Comparison of ENCODE assay signal across 1 cellular context in genomic region chr20:49812463-49813304, GRCh38.
TF ChIP-seq lines count a peak whose summit lies in the region.

Gene SLC9A8 (plus strand): TSS chr20:49812828. CDS start chr20:49812923, 95 bp downstream.

TF ChIP-seq in HEK293, 187 proteins besides CTCF, POLR2A, EP300 and RAD21 (continued from another document and continues in another):
- TF ChIP-seq ZNF518A (tag by site-specific recombination; conservative IDR thresholded peaks at IDR 0.05; ENCODE audit: low read depth), result peak; percentile 56; the same call in 1 of the 2 replicates
- TF ChIP-seq ZNF48 (tag by site-specific recombination; IDR thresholded peaks at IDR 0.05), result no peak
- TF ChIP-seq SCRT1 (tag by site-specific recombination; IDR thresholded peaks at IDR 0.05; ENCODE audit: borderline replicate concordance), result no peak
- no peak for TF ChIP-seq ZNF311 (tag by site-specific recombination; IDR thresholded peaks at IDR 0.05; ENCODE audit: borderline replicate concordance)
- no peak for TF ChIP-seq ZNF157 (tag by site-specific recombination; IDR thresholded peaks at IDR 0.05)
- TF ChIP-seq KLF8 (tag by site-specific recombination; IDR thresholded peaks at IDR 0.05), result peak; percentile 53; the same call in 1 of the 2 replicates
- TF ChIP-seq ZNF10 (tag by site-specific recombination; IDR thresholded peaks at IDR 0.05), result no peak
- no peak for TF ChIP-seq TCF7L2 (IDR thresholded peaks at IDR 0.05; ENCODE audit: borderline replicate concordance, low read depth, low read length)
- 0 out of 2 replicates have a peak, but pooled peaks have one; percentile 16 for TF ChIP-seq ZBTB7A (tag by site-specific recombination; IDR thresholded peaks at IDR 0.05; ENCODE audit: low read depth)
- TF ChIP-seq ZNF639 (tag by site-specific recombination; IDR thresholded peaks at IDR 0.05), result no peak
- no peak for TF ChIP-seq ZNF571 (tag by site-specific recombination; IDR thresholded peaks at IDR 0.05)
- no peak for TF ChIP-seq ZNF501 (tag by site-specific recombination; IDR thresholded peaks at IDR 0.05)
- TF ChIP-seq, protein P1, sequence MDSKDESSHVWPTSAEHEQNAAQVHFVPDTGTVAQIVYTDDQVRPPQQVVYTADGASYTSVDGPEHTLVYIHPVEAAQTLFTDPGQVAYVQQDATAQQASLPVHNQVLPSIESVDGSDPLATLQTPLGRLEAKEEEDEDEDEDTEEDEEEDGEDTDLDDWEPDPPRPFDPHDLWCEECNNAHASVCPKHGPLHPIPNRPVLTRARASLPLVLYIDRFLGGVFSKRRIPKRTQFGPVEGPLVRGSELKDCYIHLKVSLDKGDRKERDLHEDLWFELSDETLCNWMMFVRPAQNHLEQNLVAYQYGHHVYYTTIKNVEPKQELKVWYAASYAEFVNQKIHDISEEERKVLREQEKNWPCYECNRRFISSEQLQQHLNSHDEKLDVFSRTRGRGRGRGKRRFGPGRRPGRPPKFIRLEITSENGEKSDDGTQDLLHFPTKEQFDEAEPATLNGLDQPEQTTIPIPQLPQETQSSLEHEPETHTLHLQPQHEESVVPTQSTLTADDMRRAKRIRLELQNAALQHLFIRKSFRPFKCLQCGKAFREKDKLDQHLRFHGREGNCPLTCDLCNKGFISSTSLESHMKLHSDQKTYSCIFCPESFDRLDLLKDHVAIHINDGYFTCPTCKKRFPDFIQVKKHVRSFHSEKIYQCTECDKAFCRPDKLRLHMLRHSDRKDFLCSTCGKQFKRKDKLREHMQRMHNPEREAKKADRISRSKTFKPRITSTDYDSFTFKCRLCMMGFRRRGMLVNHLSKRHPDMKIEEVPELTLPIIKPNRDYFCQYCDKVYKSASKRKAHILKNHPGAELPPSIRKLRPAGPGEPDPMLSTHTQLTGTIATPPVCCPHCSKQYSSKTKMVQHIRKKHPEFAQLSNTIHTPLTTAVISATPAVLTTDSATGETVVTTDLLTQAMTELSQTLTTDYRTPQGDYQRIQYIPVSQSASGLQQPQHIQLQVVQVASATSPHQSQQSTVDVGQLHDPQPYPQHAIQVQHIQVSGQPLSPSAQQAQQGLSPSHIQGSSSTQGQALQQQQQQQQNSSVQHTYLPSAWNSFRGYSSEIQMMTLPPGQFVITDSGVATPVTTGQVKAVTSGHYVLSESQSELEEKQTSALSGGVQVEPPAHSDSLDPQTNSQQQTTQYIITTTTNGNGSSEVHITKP (tag by site-specific recombination; IDR thresholded peaks at IDR 0.05), result no peak
- peak; percentile 91 for TF ChIP-seq SP3 (tag by site-specific recombination; IDR thresholded peaks at IDR 0.05)
- no peak for TF ChIP-seq ZNF792 (tag by site-specific recombination; IDR thresholded peaks at IDR 0.05)
- TF ChIP-seq YY2 (tag by site-specific recombination; IDR thresholded peaks at IDR 0.05), result peak; percentile 72
- TF ChIP-seq ZIC2 (tag by site-specific recombination; IDR thresholded peaks at IDR 0.05), result no peak
- TF ChIP-seq ZNF169 (tag by site-specific recombination; IDR thresholded peaks at IDR 0.05), result no peak
- TF ChIP-seq ZNF654 (tag by site-specific recombination; IDR thresholded peaks at IDR 0.05; ENCODE audit: low read depth), result no peak
- TF ChIP-seq, protein P2, sequence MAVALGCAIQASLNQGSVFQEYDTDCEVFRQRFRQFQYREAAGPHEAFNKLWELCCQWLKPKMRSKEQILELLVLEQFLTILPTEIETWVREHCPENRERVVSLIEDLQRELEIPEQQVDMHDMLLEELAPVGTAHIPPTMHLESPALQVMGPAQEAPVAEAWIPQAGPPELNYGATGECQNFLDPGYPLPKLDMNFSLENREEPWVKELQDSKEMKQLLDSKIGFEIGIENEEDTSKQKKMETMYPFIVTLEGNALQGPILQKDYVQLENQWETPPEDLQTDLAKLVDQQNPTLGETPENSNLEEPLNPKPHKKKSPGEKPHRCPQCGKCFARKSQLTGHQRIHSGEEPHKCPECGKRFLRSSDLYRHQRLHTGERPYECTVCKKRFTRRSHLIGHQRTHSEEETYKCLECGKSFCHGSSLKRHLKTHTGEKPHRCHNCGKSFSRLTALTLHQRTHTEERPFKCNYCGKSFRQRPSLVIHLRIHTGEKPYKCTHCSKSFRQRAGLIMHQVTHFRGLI (tag by site-specific recombination; IDR thresholded peaks at IDR 0.05), result peak; percentile 26; the same call in 1 of the 2 replicates
- TF ChIP-seq KLF10 (tag by site-specific recombination; IDR thresholded peaks at IDR 0.05), result no peak
- peak; percentile 84; the same call in 1 of the 2 replicates for TF ChIP-seq ZBTB10 (tag by site-specific recombination; IDR thresholded peaks at IDR 0.05)
- no peak for TF ChIP-seq ZNF350 (tag by site-specific recombination; IDR thresholded peaks at IDR 0.05)
- TF ChIP-seq ZNF362 (tag by site-specific recombination; IDR thresholded peaks at IDR 0.05), result no peak
- peak; percentile 49; the same call in 1 of the 2 replicates for TF ChIP-seq ZNF561 (tag by site-specific recombination; IDR thresholded peaks at IDR 0.05; ENCODE audit: borderline replicate concordance)
- TF ChIP-seq ZNF24 (tag by site-specific recombination; IDR thresholded peaks at IDR 0.05), result 0 out of 2 replicates have a peak, but pooled peaks have one; percentile 31
- peak; percentile 73; the same call in 1 of the 2 replicates for TF ChIP-seq YY1 (tag by site-specific recombination; IDR thresholded peaks at IDR 0.05)
- TF ChIP-seq, protein P3, sequence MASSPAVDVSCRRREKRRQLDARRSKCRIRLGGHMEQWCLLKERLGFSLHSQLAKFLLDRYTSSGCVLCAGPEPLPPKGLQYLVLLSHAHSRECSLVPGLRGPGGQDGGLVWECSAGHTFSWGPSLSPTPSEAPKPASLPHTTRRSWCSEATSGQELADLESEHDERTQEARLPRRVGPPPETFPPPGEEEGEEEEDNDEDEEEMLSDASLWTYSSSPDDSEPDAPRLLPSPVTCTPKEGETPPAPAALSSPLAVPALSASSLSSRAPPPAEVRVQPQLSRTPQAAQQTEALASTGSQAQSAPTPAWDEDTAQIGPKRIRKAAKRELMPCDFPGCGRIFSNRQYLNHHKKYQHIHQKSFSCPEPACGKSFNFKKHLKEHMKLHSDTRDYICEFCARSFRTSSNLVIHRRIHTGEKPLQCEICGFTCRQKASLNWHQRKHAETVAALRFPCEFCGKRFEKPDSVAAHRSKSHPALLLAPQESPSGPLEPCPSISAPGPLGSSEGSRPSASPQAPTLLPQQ (tag by site-specific recombination; IDR thresholded peaks at IDR 0.05), result peak; percentile 53
- TF ChIP-seq ZBTB48 (tag by site-specific recombination; IDR thresholded peaks at IDR 0.05), result no peak
- no peak for TF ChIP-seq ZNF610 (tag by site-specific recombination; IDR thresholded peaks at IDR 0.05; ENCODE audit: borderline replicate concordance)
- no peak for TF ChIP-seq INSM2 (tag by site-specific recombination; IDR thresholded peaks at IDR 0.05)
- TF ChIP-seq ZNF146 (tag by site-specific recombination; IDR thresholded peaks at IDR 0.05), result no peak; the same call in 1 of the 2 replicates
- 0 out of 2 replicates have a peak, but pooled peaks have one; percentile 8 for TF ChIP-seq ZNF398 (tag by site-specific recombination; IDR thresholded peaks at IDR 0.05)
- no peak for TF ChIP-seq ZNF266 (tag by site-specific recombination; IDR thresholded peaks at IDR 0.05; ENCODE audit: low read depth)
